23 cellular contexts compared by ENCODE assay signal in genomic region chr14:93522221-93522620, GRCh38.
"Had no signal": no experiment of that assay in that cellular context is flagged by ENCODE, and none has a peak within 500 bp of the region (broad histone marks: within the 10 kb centered on the region; RNA-seq: fewer than 3 reads in every experiment).

No MANE protein-coding gene starts in this region.

- H3K4me1 Mint-ChIP-seq: immature natural killer cell, memory B cell had no signal

- H2AFZ ChIP-seq: hepatocyte had no signal

- H3K27ac ChIP-seq: colonic mucosa, esophagus muscularis mucosa, foreskin keratinocyte, gastroesophageal sphincter, heart left ventricle, hepatocyte, left lung had no signal

- H3K27me3 ChIP-seq: colonic mucosa, esophagus muscularis mucosa, foreskin keratinocyte, gastroesophageal sphincter, heart left ventricle, hepatocyte, left lung had no signal

- H3K4me3 Mint-ChIP-seq: dendritic cell treated with granulocyte-macrophage colony-stimulating factor and Interleukin-4, amounts not matched to agents 40 ng/mL and 50 ng/mL, for 4 days; immature natural killer cell; memory B cell had no signal

- H3K27ac Mint-ChIP-seq: dendritic cell treated with granulocyte-macrophage colony-stimulating factor and Interleukin-4, amounts not matched to agents 40 ng/mL and 50 ng/mL, for 4 days; immature natural killer cell; memory B cell had no signal

- DNase-seq: cerebellar nuclear complex; colonic mucosa; cortex of kidney; effector memory CD4-positive, alpha-beta T cell; foreskin keratinocyte; heart left ventricle; hypothalamus; immature natural killer cell; left cardiac atrium; left lung; left ventricle myocardium superior; mammary epithelial cell; mesendoderm; midbrain had no signal

- H3K4me3 ChIP-seq: colonic mucosa, esophagus muscularis mucosa, gastroesophageal sphincter, heart left ventricle, hepatocyte, left lung, lung had no signal

- ATAC-seq: foreskin keratinocyte, gastroesophageal sphincter, heart left ventricle, left cardiac atrium, left lung, left ventricle myocardium superior had no signal

- H3K4me2 ChIP-seq: hepatocyte had no signal

- H3K36me3 ChIP-seq: colonic mucosa, esophagus muscularis mucosa, gastroesophageal sphincter, heart left ventricle, left lung had no signal

- H3K36me3 Mint-ChIP-seq: immature natural killer cell had no signal

- H3K79me2 ChIP-seq: hepatocyte had no signal

- H3K4me1 ChIP-seq: colonic mucosa, esophagus muscularis mucosa, foreskin keratinocyte, gastroesophageal sphincter, heart left ventricle, left lung had no signal

- H3K9me3 ChIP-seq: colonic mucosa had no signal

- H3K27me3 Mint-ChIP-seq: dendritic cell treated with granulocyte-macrophage colony-stimulating factor and Interleukin-4, amounts not matched to agents 40 ng/mL and 50 ng/mL, for 4 days; memory B cell had no signal

- FAIRE-seq: endothelial cell of umbilical vein, frontal cortex, keratinocyte had no signal
